ENCODE assay signal across 1 cellular context in the genomic region with DNA sequence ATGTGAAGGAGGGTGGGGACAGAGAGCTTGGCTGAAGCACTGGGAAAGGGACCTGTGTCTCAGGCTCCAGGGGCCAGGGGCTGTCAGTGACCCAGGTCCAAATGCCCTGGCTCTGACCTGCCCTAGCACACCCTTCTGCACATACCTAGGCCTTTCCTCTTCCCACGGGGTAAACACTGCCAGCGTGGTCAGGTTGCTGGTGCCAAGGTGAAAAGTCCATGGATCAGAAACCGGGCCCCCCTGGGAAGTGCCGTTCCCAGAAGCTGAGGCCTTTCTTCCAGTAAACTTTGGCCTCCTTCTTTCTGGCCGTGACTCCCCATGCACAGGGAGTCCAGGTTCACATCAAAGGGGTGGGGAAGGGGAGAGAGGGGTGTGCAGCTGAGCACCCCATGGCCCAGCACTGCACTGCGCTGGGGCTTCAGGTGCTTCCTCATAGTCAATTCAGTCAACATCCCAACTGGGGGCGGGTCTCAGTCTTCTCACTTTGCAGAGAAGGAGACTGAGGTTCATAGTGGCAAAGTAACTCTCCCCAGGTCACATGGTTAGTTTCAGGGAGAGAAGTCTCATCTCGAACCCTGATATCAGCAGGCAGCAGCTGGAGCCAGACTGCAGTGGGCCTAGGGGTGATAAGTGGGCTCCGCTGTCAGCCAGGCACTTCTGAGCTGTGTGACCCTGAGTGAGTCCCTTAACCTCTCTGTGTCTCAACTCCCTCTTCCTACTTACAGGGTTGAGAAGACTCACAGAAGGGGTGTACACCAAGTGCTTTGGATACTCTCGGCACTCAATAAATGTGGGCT.
TF ChIP-seq lines count a peak whose summit lies in the region.

No MANE protein-coding gene starts in this region.

TF ChIP-seq in K562, 482 proteins besides CTCF, POLR2A, EP300 and RAD21 (continued from another document):
- TF ChIP-seq CCNT2 (IDR thresholded peaks at IDR 0.05; ENCODE audit: borderline replicate concordance, extremely low read depth, insufficient read length, low read depth, low read length) = peak; percentile 16
- no peak for TF ChIP-seq ZNF311 (CRISPR knock-in tag; IDR thresholded peaks at IDR 0.05)
- TF ChIP-seq, protein P1, sequence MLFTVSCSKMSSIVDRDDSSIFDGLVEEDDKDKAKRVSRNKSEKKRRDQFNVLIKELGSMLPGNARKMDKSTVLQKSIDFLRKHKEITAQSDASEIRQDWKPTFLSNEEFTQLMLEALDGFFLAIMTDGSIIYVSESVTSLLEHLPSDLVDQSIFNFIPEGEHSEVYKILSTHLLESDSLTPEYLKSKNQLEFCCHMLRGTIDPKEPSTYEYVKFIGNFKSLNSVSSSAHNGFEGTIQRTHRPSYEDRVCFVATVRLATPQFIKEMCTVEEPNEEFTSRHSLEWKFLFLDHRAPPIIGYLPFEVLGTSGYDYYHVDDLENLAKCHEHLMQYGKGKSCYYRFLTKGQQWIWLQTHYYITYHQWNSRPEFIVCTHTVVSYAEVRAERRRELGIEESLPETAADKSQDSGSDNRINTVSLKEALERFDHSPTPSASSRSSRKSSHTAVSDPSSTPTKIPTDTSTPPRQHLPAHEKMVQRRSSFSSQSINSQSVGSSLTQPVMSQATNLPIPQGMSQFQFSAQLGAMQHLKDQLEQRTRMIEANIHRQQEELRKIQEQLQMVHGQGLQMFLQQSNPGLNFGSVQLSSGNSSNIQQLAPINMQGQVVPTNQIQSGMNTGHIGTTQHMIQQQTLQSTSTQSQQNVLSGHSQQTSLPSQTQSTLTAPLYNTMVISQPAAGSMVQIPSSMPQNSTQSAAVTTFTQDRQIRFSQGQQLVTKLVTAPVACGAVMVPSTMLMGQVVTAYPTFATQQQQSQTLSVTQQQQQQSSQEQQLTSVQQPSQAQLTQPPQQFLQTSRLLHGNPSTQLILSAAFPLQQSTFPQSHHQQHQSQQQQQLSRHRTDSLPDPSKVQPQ (CRISPR knock-in tag; IDR thresholded peaks at IDR 0.05; ENCODE audit: borderline replicate concordance) = no peak
- TF ChIP-seq, protein P2, sequence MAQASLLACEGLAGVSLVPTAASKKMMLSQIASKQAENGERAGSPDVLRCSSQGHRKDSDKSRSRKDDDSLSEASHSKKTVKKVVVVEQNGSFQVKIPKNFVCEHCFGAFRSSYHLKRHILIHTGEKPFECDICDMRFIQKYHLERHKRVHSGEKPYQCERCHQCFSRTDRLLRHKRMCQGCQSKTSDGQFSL (CRISPR knock-in tag; IDR thresholded peaks at IDR 0.05) = no peak
- TF ChIP-seq, protein P2 (tag; IDR thresholded peaks at IDR 0.05) = no peak
- TF ChIP-seq SMARCA5 (IDR thresholded peaks at IDR 0.05) = peak; percentile 83
- TF ChIP-seq TRIM24 (IDR thresholded peaks at IDR 0.05) = peak in 1 of 2 experiments; percentile 49; a peak in 1 of 4 replicates
- peak; percentile 88 for TF ChIP-seq ARID1B (IDR thresholded peaks at IDR 0.05)
- no peak for TF ChIP-seq MYNN (IDR thresholded peaks at IDR 0.05)
- no peak for TF ChIP-seq MYNN (CRISPR knock-in tag; IDR thresholded peaks at IDR 0.05)
- peak; percentile 88 for TF ChIP-seq CBFA2T3 (IDR thresholded peaks at IDR 0.05)
- TF ChIP-seq SAFB2 (IDR thresholded peaks at IDR 0.05; ENCODE audit: borderline replicate concordance, low read depth, low read length, severe bottlenecking) = no peak
- no peak for TF ChIP-seq ZEB2 (IDR thresholded peaks at IDR 0.05)
- TF ChIP-seq ATF7 (IDR thresholded peaks at IDR 0.05) = no peak
- peak; percentile 60; the same call in 1 of the 2 replicates for TF ChIP-seq SMARCA4 (IDR thresholded peaks at IDR 0.05)
- TF ChIP-seq, protein P3, sequence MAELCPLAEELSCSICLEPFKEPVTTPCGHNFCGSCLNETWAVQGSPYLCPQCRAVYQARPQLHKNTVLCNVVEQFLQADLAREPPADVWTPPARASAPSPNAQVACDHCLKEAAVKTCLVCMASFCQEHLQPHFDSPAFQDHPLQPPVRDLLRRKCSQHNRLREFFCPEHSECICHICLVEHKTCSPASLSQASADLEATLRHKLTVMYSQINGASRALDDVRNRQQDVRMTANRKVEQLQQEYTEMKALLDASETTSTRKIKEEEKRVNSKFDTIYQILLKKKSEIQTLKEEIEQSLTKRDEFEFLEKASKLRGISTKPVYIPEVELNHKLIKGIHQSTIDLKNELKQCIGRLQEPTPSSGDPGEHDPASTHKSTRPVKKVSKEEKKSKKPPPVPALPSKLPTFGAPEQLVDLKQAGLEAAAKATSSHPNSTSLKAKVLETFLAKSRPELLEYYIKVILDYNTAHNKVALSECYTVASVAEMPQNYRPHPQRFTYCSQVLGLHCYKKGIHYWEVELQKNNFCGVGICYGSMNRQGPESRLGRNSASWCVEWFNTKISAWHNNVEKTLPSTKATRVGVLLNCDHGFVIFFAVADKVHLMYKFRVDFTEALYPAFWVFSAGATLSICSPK (IDR thresholded peaks at IDR 0.05; ENCODE audit: borderline replicate concordance) = no peak
- TF ChIP-seq, protein P4, sequence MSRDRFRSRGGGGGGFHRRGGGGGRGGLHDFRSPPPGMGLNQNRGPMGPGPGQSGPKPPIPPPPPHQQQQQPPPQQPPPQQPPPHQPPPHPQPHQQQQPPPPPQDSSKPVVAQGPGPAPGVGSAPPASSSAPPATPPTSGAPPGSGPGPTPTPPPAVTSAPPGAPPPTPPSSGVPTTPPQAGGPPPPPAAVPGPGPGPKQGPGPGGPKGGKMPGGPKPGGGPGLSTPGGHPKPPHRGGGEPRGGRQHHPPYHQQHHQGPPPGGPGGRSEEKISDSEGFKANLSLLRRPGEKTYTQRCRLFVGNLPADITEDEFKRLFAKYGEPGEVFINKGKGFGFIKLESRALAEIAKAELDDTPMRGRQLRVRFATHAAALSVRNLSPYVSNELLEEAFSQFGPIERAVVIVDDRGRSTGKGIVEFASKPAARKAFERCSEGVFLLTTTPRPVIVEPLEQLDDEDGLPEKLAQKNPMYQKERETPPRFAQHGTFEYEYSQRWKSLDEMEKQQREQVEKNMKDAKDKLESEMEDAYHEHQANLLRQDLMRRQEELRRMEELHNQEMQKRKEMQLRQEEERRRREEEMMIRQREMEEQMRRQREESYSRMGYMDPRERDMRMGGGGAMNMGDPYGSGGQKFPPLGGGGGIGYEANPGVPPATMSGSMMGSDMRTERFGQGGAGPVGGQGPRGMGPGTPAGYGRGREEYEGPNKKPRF (IDR thresholded peaks at IDR 0.05; ENCODE audit: low read depth, low read length) = no peak
- TF ChIP-seq, protein P5, sequence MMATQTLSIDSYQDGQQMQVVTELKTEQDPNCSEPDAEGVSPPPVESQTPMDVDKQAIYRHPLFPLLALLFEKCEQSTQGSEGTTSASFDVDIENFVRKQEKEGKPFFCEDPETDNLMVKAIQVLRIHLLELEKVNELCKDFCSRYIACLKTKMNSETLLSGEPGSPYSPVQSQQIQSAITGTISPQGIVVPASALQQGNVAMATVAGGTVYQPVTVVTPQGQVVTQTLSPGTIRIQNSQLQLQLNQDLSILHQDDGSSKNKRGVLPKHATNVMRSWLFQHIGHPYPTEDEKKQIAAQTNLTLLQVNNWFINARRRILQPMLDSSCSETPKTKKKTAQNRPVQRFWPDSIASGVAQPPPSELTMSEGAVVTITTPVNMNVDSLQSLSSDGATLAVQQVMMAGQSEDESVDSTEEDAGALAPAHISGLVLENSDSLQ (IDR thresholded peaks at IDR 0.05) = peak; percentile 38
- TF ChIP-seq SP2 (IDR thresholded peaks at IDR 0.05; ENCODE audit: extremely low read depth, low read depth, low read length, poor library complexity, severe bottlenecking) = no peak
TF ChIP-seq in K562: peak in this region for 32.
